In the genomic region with DNA sequence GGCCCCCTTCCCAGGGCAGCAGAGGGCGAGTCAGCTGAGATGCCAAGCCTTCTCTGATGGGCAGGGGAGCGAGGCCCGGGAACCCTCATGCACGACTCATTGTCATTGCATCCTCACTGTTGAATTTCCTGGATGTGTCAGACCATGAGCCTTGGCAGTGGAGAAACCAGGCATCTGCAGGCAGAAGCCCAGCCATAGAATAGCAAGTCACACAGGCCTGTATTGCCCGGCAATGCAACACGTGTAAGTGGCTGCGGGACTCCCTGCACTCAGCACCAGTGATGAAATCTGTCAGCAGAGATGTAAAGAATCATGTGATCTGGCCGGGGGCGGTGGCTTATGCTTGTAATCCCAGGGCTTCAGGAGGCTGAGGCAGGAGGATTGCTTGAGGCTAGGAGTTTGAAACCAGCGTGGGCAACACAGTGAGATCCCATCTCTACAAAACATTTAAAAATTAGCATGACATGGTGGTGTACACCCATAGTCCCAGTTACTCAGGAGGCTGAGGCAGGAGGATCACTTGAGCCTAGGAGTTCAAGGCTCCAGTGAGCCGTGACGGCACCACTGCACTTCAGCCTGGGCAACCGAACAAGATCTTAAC, we compare ENCODE assay signal across 1 cellular context.
TF ChIP-seq lines count a peak whose summit lies in the region.

No MANE protein-coding gene starts in this region.

TF ChIP-seq in K562, 482 proteins besides CTCF, POLR2A, EP300 and RAD21 (continued from another document):
- TF ChIP-seq, protein P1, sequence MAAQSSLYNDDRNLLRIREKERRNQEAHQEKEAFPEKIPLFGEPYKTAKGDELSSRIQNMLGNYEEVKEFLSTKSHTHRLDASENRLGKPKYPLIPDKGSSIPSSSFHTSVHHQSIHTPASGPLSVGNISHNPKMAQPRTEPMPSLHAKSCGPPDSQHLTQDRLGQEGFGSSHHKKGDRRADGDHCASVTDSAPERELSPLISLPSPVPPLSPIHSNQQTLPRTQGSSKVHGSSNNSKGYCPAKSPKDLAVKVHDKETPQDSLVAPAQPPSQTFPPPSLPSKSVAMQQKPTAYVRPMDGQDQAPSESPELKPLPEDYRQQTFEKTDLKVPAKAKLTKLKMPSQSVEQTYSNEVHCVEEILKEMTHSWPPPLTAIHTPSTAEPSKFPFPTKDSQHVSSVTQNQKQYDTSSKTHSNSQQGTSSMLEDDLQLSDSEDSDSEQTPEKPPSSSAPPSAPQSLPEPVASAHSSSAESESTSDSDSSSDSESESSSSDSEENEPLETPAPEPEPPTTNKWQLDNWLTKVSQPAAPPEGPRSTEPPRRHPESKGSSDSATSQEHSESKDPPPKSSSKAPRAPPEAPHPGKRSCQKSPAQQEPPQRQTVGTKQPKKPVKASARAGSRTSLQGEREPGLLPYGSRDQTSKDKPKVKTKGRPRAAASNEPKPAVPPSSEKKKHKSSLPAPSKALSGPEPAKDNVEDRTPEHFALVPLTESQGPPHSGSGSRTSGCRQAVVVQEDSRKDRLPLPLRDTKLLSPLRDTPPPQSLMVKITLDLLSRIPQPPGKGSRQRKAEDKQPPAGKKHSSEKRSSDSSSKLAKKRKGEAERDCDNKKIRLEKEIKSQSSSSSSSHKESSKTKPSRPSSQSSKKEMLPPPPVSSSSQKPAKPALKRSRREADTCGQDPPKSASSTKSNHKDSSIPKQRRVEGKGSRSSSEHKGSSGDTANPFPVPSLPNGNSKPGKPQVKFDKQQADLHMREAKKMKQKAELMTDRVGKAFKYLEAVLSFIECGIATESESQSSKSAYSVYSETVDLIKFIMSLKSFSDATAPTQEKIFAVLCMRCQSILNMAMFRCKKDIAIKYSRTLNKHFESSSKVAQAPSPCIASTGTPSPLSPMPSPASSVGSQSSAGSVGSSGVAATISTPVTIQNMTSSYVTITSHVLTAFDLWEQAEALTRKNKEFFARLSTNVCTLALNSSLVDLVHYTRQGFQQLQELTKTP (IDR thresholded peaks at IDR 0.05; ENCODE audit: low read depth in 1 of 2, partially characterized antibody in 2 of 2): no peak
- no peak for TF ChIP-seq HEY1 (CRISPR knock-in tag; IDR thresholded peaks at IDR 0.05; ENCODE audit: borderline replicate concordance)
- TF ChIP-seq JUN (IDR thresholded peaks at IDR 0.05; ENCODE audit: borderline replicate concordance, low read depth, low read length): no peak
- no peak for TF ChIP-seq JUN (CRISPR knock-in tag; IDR thresholded peaks at IDR 0.05; ENCODE audit: borderline replicate concordance)
- TF ChIP-seq, protein P2, sequence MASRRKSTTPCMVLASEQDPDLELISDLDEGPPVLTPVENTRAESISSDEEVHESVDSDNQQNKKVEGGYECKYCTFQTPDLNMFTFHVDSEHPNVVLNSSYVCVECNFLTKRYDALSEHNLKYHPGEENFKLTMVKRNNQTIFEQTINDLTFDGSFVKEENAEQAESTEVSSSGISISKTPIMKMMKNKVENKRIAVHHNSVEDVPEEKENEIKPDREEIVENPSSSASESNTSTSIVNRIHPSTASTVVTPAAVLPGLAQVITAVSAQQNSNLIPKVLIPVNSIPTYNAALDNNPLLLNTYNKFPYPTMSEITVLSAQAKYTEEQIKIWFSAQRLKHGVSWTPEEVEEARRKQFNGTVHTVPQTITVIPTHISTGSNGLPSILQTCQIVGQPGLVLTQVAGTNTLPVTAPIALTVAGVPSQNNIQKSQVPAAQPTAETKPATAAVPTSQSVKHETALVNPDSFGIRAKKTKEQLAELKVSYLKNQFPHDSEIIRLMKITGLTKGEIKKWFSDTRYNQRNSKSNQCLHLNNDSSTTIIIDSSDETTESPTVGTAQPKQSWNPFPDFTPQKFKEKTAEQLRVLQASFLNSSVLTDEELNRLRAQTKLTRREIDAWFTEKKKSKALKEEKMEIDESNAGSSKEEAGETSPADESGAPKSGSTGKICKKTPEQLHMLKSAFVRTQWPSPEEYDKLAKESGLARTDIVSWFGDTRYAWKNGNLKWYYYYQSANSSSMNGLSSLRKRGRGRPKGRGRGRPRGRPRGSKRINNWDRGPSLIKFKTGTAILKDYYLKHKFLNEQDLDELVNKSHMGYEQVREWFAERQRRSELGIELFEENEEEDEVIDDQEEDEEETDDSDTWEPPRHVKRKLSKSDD (conservative IDR thresholded peaks at IDR 0.05; ENCODE audit: low read length): no peak
- peak; percentile 12; the same call in 1 of the 2 replicates for TF ChIP-seq RAD51 (IDR thresholded peaks at IDR 0.05; ENCODE audit: borderline replicate concordance, low read depth)
- TF ChIP-seq, protein P3, sequence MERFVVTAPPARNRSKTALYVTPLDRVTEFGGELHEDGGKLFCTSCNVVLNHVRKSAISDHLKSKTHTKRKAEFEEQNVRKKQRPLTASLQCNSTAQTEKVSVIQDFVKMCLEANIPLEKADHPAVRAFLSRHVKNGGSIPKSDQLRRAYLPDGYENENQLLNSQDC (CRISPR knock-in tag; IDR thresholded peaks at IDR 0.05): no peak
- no peak for TF ChIP-seq SAP30 (IDR thresholded peaks at IDR 0.05; ENCODE audit: borderline replicate concordance, insufficient read depth, low read depth, low read length, poor library complexity, severe bottlenecking)
- TF ChIP-seq TCF7 (IDR thresholded peaks at IDR 0.05; ENCODE audit: borderline replicate concordance): no peak
- TF ChIP-seq ERF (CRISPR knock-in tag; IDR thresholded peaks at IDR 0.05): no peak
- TF ChIP-seq, protein P4, sequence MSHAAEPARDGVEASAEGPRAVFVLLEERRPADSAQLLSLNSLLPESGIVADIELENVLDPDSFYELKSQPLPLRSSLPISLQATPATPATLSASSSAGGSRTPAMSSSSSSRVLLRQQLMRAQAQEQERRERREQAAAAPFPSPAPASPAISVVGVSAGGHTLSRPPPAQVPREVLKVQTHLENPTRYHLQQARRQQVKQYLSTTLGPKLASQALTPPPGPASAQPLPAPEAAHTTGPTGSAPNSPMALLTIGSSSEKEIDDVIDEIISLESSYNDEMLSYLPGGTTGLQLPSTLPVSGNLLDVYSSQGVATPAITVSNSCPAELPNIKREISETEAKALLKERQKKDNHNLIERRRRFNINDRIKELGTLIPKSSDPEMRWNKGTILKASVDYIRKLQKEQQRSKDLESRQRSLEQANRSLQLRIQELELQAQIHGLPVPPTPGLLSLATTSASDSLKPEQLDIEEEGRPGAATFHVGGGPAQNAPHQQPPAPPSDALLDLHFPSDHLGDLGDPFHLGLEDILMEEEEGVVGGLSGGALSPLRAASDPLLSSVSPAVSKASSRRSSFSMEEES (CRISPR knock-in tag; IDR thresholded peaks at IDR 0.05): peak; percentile 17; the same call in 1 of the 2 replicates
- TF ChIP-seq HNRNPK (IDR thresholded peaks at IDR 0.05; ENCODE audit: low read depth, low read length, poor library complexity, severe bottlenecking): no peak
- no peak for TF ChIP-seq FOXJ3 (CRISPR knock-in tag; IDR thresholded peaks at IDR 0.05)
- TF ChIP-seq MEIS2 (IDR thresholded peaks at IDR 0.05; ENCODE audit: partially characterized antibody): peak; percentile 43
- no peak for TF ChIP-seq PHF8 (IDR thresholded peaks at IDR 0.05; ENCODE audit: borderline replicate concordance, low read length)
